21 cellular contexts compared by ENCODE assay signal in genomic region chr19:18685597-18686164, GRCh38. TPM values are rescaled to one million over a fixed set of nuclear protein-coding genes. Genes with fewer than 3 reads are reported as not detected.
DNase-seq lines count a peak whose midpoint lies in the region; ATAC-seq, FAIRE-seq and TF ChIP-seq lines count a peak whose summit lies in the region.
"Had no signal": no experiment of that assay in that cellular context is flagged by ENCODE, and none has a peak within 500 bp of the region (broad histone marks: within the 10 kb centered on the region; RNA-seq: fewer than 3 reads in every experiment).

No MANE protein-coding gene starts in this region.

- H3K27ac Mint-ChIP-seq in activated naive CD8-positive, alpha-beta T cell, result no peak overlapping the region
- no peak overlapping the region for H3K27ac Mint-ChIP-seq in activated naive CD8-positive, alpha-beta T cell treated with anti-CD3 and anti-CD28 coated beads for 36 hours
- H3K27ac Mint-ChIP-seq: stimulated activated naive CD8-positive, alpha-beta T cell treated with anti-CD3 and anti-CD28 coated beads, Interleukin-15, amount 100 ng/mL, for 72 hours had no signal

- peaks cover 12% of the 10 kb centered on the region for H3K4me1 ChIP-seq in GM12878 (ENCODE audit: control insufficient read depth, insufficient read depth, low read length)
- H3K4me1 ChIP-seq in liver (ENCODE audit: control insufficient read depth in 4 of 4, insufficient read depth in 4 of 4, low read length in 3 of 4), result peaks cover 2 to 26% (median 14%) of the 10 kb centered on the region in 4 donors
- peaks cover 17% of the 10 kb centered on the region for H3K4me1 ChIP-seq in body of pancreas

- H3K27me3 Mint-ChIP-seq in activated naive CD8-positive, alpha-beta T cell, result no peaks in the 10 kb centered on the region
- H3K27me3 Mint-ChIP-seq in activated naive CD8-positive, alpha-beta T cell treated with anti-CD3 and anti-CD28 coated beads for 36 hours, result no peaks in the 10 kb centered on the region
- H3K27me3 Mint-ChIP-seq: activated CD4-positive, alpha-beta T cell treated with anti-CD3 and anti-CD28 coated beads for 36 hours; central memory CD8-positive, alpha-beta T cell; stimulated activated naive CD8-positive, alpha-beta T cell treated with anti-CD3 and anti-CD28 coated beads, Interleukin-15, amount 100 ng/mL, for 72 hours had no signal

- H3K9ac ChIP-seq in GM12878 (ENCODE audit: control insufficient read depth, insufficient read depth, low read length) (no peak overlapping the region), liver (ENCODE audit: low read depth in 1 of 2, low read length in 2 of 2) (no peak overlapping the region)
- H3K9ac ChIP-seq: BLaER1 had no signal

- POLR2A ChIA-PET in GM12878 (lab: Charles Lee), result no interaction called here

- intact Hi-C loops in GM12878 (cut with micrococcal nuclease; ENCODE audit: unreplicated experiment), result loop anchor here (10.0 kb wide), 1 partner anchor 159 kb away; no protein-coding TSS in a partner anchor
- intact Hi-C loops in body of pancreas (cut with DNase I), result no loop called here

- no peaks in the 10 kb centered on the region for H3K9me3 Mint-ChIP-seq in activated naive CD8-positive, alpha-beta T cell (ENCODE audit: low read depth)
- no peaks in the 10 kb centered on the region for H3K9me3 Mint-ChIP-seq in activated naive CD8-positive, alpha-beta T cell treated with anti-CD3 and anti-CD28 coated beads for 36 hours
- H3K9me3 Mint-ChIP-seq: central memory CD8-positive, alpha-beta T cell; stimulated activated naive CD8-positive, alpha-beta T cell treated with anti-CD3 and anti-CD28 coated beads, Interleukin-15, amount 100 ng/mL, for 72 hours had no signal

- H3K79me2 ChIP-seq in GM12878 (ENCODE audit: control insufficient read depth, insufficient read depth, low read length), result no peaks in the 10 kb centered on the region; the same call in 1 of the 2 replicates

- no peaks in the 10 kb centered on the region for H3K36me3 Mint-ChIP-seq in activated naive CD8-positive, alpha-beta T cell
- H3K36me3 Mint-ChIP-seq in activated naive CD8-positive, alpha-beta T cell treated with anti-CD3 and anti-CD28 coated beads for 36 hours, result no peaks in the 10 kb centered on the region

- H3K27ac ChIP-seq in GM12878 (ENCODE audit: control insufficient read depth, insufficient read depth), result no peak overlapping the region
- peak overlapping the region in 1 of 2 donors; percentile 33 for H3K27ac ChIP-seq in liver (ENCODE audit: low read depth in 1 of 2, low read length in 2 of 2)
- no peak overlapping the region for H3K27ac ChIP-seq in body of pancreas
- H3K27ac ChIP-seq: BLaER1, ovary, upper lobe of right lung had no signal

- H3K4me1 Mint-ChIP-seq in activated naive CD8-positive, alpha-beta T cell (ENCODE audit: low read depth), result peaks cover 40% of the 10 kb centered on the region
- H3K4me1 Mint-ChIP-seq in activated naive CD8-positive, alpha-beta T cell treated with anti-CD3 and anti-CD28 coated beads for 36 hours, result peaks cover 25% of the 10 kb centered on the region

- ATAC-seq in GM12878 (no peak), body of pancreas (no peak)
- ATAC-seq: activated CD4-positive, alpha-beta T cell treated with anti-CD3 and anti-CD28 coated beads for 36 hours; left ventricle myocardium superior; sciatic nerve; stimulated activated naive CD8-positive, alpha-beta T cell treated with anti-CD3 and anti-CD28 coated beads, Interleukin-15, amount 100 ng/mL, for 72 hours; upper lobe of right lung had no signal

- peak overlapping the region; percentile 32 for H3K4me3 Mint-ChIP-seq in activated naive CD8-positive, alpha-beta T cell
- no peak overlapping the region for H3K4me3 Mint-ChIP-seq in activated naive CD8-positive, alpha-beta T cell treated with anti-CD3 and anti-CD28 coated beads for 36 hours

- no peak for TF ChIP-seq CTCF in GM12878 (IDR thresholded peaks at IDR 0.05 in 2 of 3, conservative IDR thresholded peaks at IDR 0.05 in 1 of 3; ENCODE audit: control insufficient read depth in 2 of 3, extremely low read depth in 1 of 3, insufficient read depth in 1 of 3, low read depth in 3 of 3, low read length in 3 of 3)
- TF ChIP-seq CTCF in liver (IDR thresholded peaks at IDR 0.05; ENCODE audit: low read depth, low read length, missing input control), result no peak
- TF ChIP-seq CTCF in GM10266 (IDR thresholded peaks at IDR 0.05; ENCODE audit: control insufficient read depth, insufficient read depth, low read depth, missing control alignments), result no peak
- no peak for TF ChIP-seq CTCF in body of pancreas (IDR thresholded peaks at IDR 0.05)

- SMC1A ChIA-PET in GM12878 (lab: Charles Lee; ENCODE audit: uncharacterized antibody, unreplicated experiment), result interaction anchor here (1.1 kb wide), 1 partner anchor 9 kb away, joined by 4 read pairs; no protein-coding TSS in a partner anchor

- BruUV-seq in GM12878 (replicated peaks; lab: Mats Ljungman, UMichigan), result TSS peak; percentile 60

- WGBS in GM12878 (ENCODE audit: insufficient coverage, insufficient replicate concordance, low lambda C conversion rate, missing lambda C conversion rate), result 64% methylated on average over 5 of the region's 5 CpGs
- 49% methylated on average over 5 of the region's 5 CpGs for WGBS in liver
- 74 to 78% methylated on average over 5 of the region's 5 CpGs for WGBS in body of pancreas, 2 donors

- TF ChIP-seq POLR2A in GM12878 (IDR thresholded peaks at IDR 0.05; ENCODE audit: low read depth, low read length), result no peak
- TF ChIP-seq POLR2A in body of pancreas (IDR thresholded peaks at IDR 0.05), result no peak

- H2AFZ ChIP-seq in GM12878 (ENCODE audit: control insufficient read depth, low read depth, low read length), result no peak overlapping the region

- H3K36me3 ChIP-seq in GM12878 (ENCODE audit: control insufficient read depth in 2 of 2, insufficient read depth in 2 of 2, low read length in 1 of 2) (no peaks in the 10 kb centered on the region), liver (ENCODE audit: control insufficient read depth in 4 of 4, insufficient read depth in 3 of 4, low read depth in 1 of 4, low read length in 3 of 4) (no peaks in the 10 kb centered on the region), body of pancreas (replicated peaks in 1 of 2; ENCODE audit: insufficient read depth in 1 of 2, low read depth in 2 of 2) (no peaks in the 10 kb centered on the region)
- H3K36me3 ChIP-seq: ovary, upper lobe of right lung had no signal

- RAD21 ChIA-PET in GM12878 (lab: Charles Lee; ENCODE audit: unreplicated experiment), result no interaction called here

- no peaks in the 10 kb centered on the region for H3K27me3 ChIP-seq in GM12878 (replicated peaks in 1 of 2; ENCODE audit: control insufficient read depth in 2 of 2, insufficient read depth in 2 of 2, low read length in 1 of 2)
- no peaks in the 10 kb centered on the region for H3K27me3 ChIP-seq in liver (ENCODE audit: control insufficient read depth in 4 of 4, insufficient read depth in 4 of 4, low read length in 3 of 4)
- H3K27me3 ChIP-seq in body of pancreas, result no peaks in the 10 kb centered on the region
- H3K27me3 ChIP-seq: BLaER1, ovary, upper lobe of right lung had no signal

- CTCF ChIA-PET in GM12878 (lab: Yijun Ruan, JAX), result interaction anchor here (0.6 to 0.9 kb wide), 4 partner anchors 10 to 301 kb away, joined by 3 read pairs; no protein-coding TSS in a partner anchor

- no peak overlapping the region for H3K4me2 ChIP-seq in GM12878 (ENCODE audit: control insufficient read depth, insufficient read depth)

- no peak overlapping the region for H3K4me3 ChIP-seq in GM12878
- H3K4me3 ChIP-seq in liver (ENCODE audit: low read depth in 1 of 3, low read length in 3 of 3), result no peak overlapping the region
- H3K4me3 ChIP-seq in body of pancreas, result no peak overlapping the region
- H3K4me3 ChIP-seq: BLaER1, ovary, upper lobe of right lung had no signal

- no peaks in the 10 kb centered on the region for H3K9me3 ChIP-seq in GM12878 (replicated peaks; ENCODE audit: control insufficient read depth, insufficient read depth, low read length)
- no peaks in the 10 kb centered on the region for H3K9me3 ChIP-seq in liver (ENCODE audit: control insufficient read depth in 4 of 4, low read length in 3 of 4)
- H3K9me3 ChIP-seq in body of pancreas, result no peaks in the 10 kb centered on the region
- H3K9me3 ChIP-seq: BLaER1, ovary, upper lobe of right lung had no signal

- TF ChIP-seq EP300 in GM12878 (IDR thresholded peaks at IDR 0.05; ENCODE audit: borderline replicate concordance in 1 of 2, control insufficient read depth in 1 of 2, low read depth in 2 of 2, low read length in 2 of 2), result no peak

- in situ Hi-C loops in GM12878 (cut with MboI), result no loop called here

- H4K20me1 ChIP-seq in GM12878 (ENCODE audit: control insufficient read depth, insufficient read depth), result no peaks in the 10 kb centered on the region

- DNase-seq in activated naive CD8-positive, alpha-beta T cell treated with anti-CD3 and anti-CD28 coated beads for 36 hours, result no peak
- DNase-seq in GM12878 (ENCODE audit: low read depth, low spot score) (no peak), GM10266 (ENCODE audit: extremely low spot score) (no peak), NCI-H82 (lab: John Stamatoyannopoulos, UW) (no peak), KG1 (lab: John Stamatoyannopoulos, UW) (no peak), body of pancreas (no peak)
- DNase-seq: activated CD4-positive, alpha-beta T cell treated with anti-CD3 and anti-CD28 coated beads for 36 hours; amniotic stem cell; Kasumi-1; left ventricle myocardium superior; NCI-H1105; NCI-H2081 treated with DMSO at 0.1 percent for 48 hours; NCI-H446 treated with DMSO at 0.1 percent for 48 hours; ovary; stimulated activated naive CD8-positive, alpha-beta T cell treated with anti-CD3 and anti-CD28 coated beads, Interleukin-15, amount 100 ng/mL, for 72 hours; upper lobe of right lung had no signal

- no peak for TF ChIP-seq RAD21 in GM12878 (IDR thresholded peaks at IDR 0.05; ENCODE audit: insufficient read depth, low read depth, low read length)
- TF ChIP-seq RAD21 in liver (IDR thresholded peaks at IDR 0.05), result no peak

- no peak for FAIRE-seq in GM12878 (lab: Jason Lieb, UNC)

RNA-seq across cellular contexts. Expression of gene CRTC1, which starts 2.2 kb away (rescaled TPM):
- total RNA-seq in activated naive CD8-positive, alpha-beta T cell treated with anti-CD3 and anti-CD28 coated beads for 36 hours, result 1 to 10 TPM; 5.1 TPM
- total RNA-seq in GM12878 (2013; cell fraction: nucleolus; rRNA removed), result 6.6 and 7.9 TPM in 2 replicates
- total RNA-seq in GM12878 (2014; rRNA removed), result 0.82 and 1.3 TPM in 2 replicates
- 0.28 and 0.31 TPM in 2 replicates for total RNA-seq in GM12878 (2014; rRNA removed; fragmentation: Illumina TruSeq; extraction: Trizol)
- total RNA-seq in GM12878 (2021), result 3.5 and 4.6 TPM in 2 replicates
- polyA plus RNA-seq in GM12878 (2011; ENCODE audit: low read depth), result 0.39 TPM
- polyA plus RNA-seq in GM12878 (2011; rRNA removed), result 0.37 and 0.50 TPM in 2 replicates
- 0.37 and 1.1 TPM in 2 replicates for polyA plus RNA-seq in GM12878 (2011; cell fraction: cytosol; rRNA removed)
- 10.9 and 15.4 TPM in 2 replicates for polyA plus RNA-seq in GM12878 (2011; cell fraction: nucleus; rRNA removed)
- polyA plus RNA-seq in GM12878 (2012), result 2.2 and 2.5 TPM in 2 replicates
- polyA plus RNA-seq in GM12878 (2014; fragmentation: Illumina TruSeq; extraction: Trizol), result 0.65 and 0.78 TPM in 2 replicates
- under 1 TPM in 1 of 2 experiments, not detected in 1; 0.02 TPM for polyA plus RNA-seq in GM12878 (2014; fragmentation: Nextera tagmentation; extraction: Ambion mirVana)
- polyA plus RNA-seq in GM12878 (2014; rRNA removed), result 2.5 and 2.6 TPM in 2 replicates
- polyA plus RNA-seq in GM12878 (2016; fragmentation: Nextera tagmentation; extraction: Ambion mirVana), result 1 to 10 TPM; 1.1 TPM
- 0.29 and 0.93 TPM in 2 replicates for polyA minus RNA-seq in GM12878 (2011; rRNA and poly(A)+ RNA removed)
- polyA minus RNA-seq in GM12878 (2011; cell fraction: cytosol; rRNA and poly(A)+ RNA removed), result 1.1 and 1.5 TPM in 2 replicates
- polyA minus RNA-seq in GM12878 (2011; cell fraction: nucleus; rRNA and poly(A)+ RNA removed), result 1.8 and 3.9 TPM in 2 replicates
- total RNA-seq in liver, result 1 to 10 TPM; 1.5 to 2.2 TPM
- polyA plus RNA-seq in liver, result 1 to 10 TPM; 1.5 to 3.5 TPM
- 1 to 10 TPM; 4.9 to 6.5 TPM for total RNA-seq in body of pancreas

RNA-seq across cellular contexts. Expression of gene KLHL26, which starts 48.9 kb away (rescaled TPM):
- total RNA-seq in activated naive CD8-positive, alpha-beta T cell treated with anti-CD3 and anti-CD28 coated beads for 36 hours, result 10 to 100 TPM; 15.8 to 16.1 TPM
- total RNA-seq in GM12878 (2013; cell fraction: nucleolus; rRNA removed), result 5.7 and 6.7 TPM in 2 replicates
- total RNA-seq in GM12878 (2014; rRNA removed) (3.6 and 5.6 TPM in 2 replicates), GM12878 (2014; rRNA removed; fragmentation: Illumina TruSeq; extraction: Trizol) (0.98 and 1.5 TPM in 2 replicates), GM12878 (2021) (12.9 and 14.6 TPM in 2 replicates), liver (1 to 10 TPM; 2.4 to 5.9 TPM), body of pancreas (1 to 10 TPM; 3.6 to 8.9 TPM)
- polyA plus RNA-seq in GM12878 (2011; ENCODE audit: low read depth), result 1.0 TPM
- polyA plus RNA-seq in GM12878 (2011; rRNA removed) (1.0 and 1.2 TPM in 2 replicates), GM12878 (2014; fragmentation: Illumina TruSeq; extraction: Trizol) (0.74 and 1.9 TPM in 2 replicates), GM12878 (2014; fragmentation: Nextera tagmentation; extraction: Ambion mirVana) (under 1 TPM; 0.18 to 0.35 TPM), GM12878 (2014; rRNA removed) (3.9 and 5.1 TPM in 2 replicates), GM12878 (2016; fragmentation: Nextera tagmentation; extraction: Ambion mirVana) (1 to 10 TPM; 8.0 to 8.1 TPM), liver (1 to 10 TPM; 2.3 to 2.4 TPM)
- 1.9 and 2.0 TPM in 2 replicates for polyA plus RNA-seq in GM12878 (2011; cell fraction: cytosol; rRNA removed)
- 5.8 and 8.9 TPM in 2 replicates for polyA plus RNA-seq in GM12878 (2011; cell fraction: nucleus; rRNA removed)
- polyA plus RNA-seq in GM12878 (2012), result 3.5 and 4.5 TPM in 2 replicates
- 4.6 and 5.2 TPM in 2 replicates for polyA minus RNA-seq in GM12878 (2011; rRNA and poly(A)+ RNA removed)
- polyA minus RNA-seq in GM12878 (2011; cell fraction: cytosol; rRNA and poly(A)+ RNA removed), result 2.5 and 5.2 TPM in 2 replicates
- polyA minus RNA-seq in GM12878 (2011; cell fraction: nucleus; rRNA and poly(A)+ RNA removed), result 1.6 and 3.1 TPM in 2 replicates
